1 cellular context compared by ENCODE assay signal in genomic region chr16:86158688-86159360, GRCh38.
TF ChIP-seq lines count a peak whose summit lies in the region.

No MANE protein-coding gene starts in this region.

TF ChIP-seq in WTC11, 78 proteins besides CTCF, POLR2A, EP300 and RAD21 (continued from another document):
- TF ChIP-seq HMGA2 (CRISPR knock-in tag; IDR thresholded peaks at IDR 0.05) = no peak
- TF ChIP-seq, protein P1, sequence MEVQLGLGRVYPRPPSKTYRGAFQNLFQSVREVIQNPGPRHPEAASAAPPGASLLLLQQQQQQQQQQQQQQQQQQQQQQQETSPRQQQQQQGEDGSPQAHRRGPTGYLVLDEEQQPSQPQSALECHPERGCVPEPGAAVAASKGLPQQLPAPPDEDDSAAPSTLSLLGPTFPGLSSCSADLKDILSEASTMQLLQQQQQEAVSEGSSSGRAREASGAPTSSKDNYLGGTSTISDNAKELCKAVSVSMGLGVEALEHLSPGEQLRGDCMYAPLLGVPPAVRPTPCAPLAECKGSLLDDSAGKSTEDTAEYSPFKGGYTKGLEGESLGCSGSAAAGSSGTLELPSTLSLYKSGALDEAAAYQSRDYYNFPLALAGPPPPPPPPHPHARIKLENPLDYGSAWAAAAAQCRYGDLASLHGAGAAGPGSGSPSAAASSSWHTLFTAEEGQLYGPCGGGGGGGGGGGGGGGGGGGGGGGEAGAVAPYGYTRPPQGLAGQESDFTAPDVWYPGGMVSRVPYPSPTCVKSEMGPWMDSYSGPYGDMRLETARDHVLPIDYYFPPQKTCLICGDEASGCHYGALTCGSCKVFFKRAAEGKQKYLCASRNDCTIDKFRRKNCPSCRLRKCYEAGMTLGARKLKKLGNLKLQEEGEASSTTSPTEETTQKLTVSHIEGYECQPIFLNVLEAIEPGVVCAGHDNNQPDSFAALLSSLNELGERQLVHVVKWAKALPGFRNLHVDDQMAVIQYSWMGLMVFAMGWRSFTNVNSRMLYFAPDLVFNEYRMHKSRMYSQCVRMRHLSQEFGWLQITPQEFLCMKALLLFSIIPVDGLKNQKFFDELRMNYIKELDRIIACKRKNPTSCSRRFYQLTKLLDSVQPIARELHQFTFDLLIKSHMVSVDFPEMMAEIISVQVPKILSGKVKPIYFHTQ (CRISPR knock-in tag; IDR thresholded peaks at IDR 0.05) = no peak
- no peak for TF ChIP-seq ZNF396 (CRISPR knock-in tag; IDR thresholded peaks at IDR 0.05; ENCODE audit: borderline replicate concordance)
TF ChIP-seq in WTC11: peak in this region for 0.
